Comparison of ENCODE assay signal across 35 cellular contexts in the genomic region with DNA sequence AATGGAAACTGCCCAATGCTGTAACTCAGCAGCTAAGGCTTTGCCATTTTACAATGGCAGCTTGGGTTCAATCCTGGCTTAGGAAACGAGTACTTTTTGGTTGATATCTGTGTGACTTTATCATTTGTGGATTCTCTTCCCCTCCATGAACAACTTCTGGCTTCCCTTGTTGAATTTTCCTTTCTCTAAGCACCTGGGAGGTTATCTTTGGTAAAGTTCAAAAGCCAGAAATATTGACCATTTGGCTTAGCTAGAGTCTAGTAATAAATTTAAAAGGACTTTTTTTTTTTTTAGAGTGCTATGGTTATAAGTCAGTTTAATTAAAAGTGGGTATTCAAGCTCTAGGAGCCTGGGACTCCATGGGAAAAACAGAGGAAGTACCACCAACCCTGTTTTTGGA.
"Had no signal": no experiment of that assay in that cellular context is flagged by ENCODE, and none has a peak within 500 bp of the region (broad histone marks: within the 10 kb centered on the region; RNA-seq: fewer than 3 reads in every experiment).

No MANE protein-coding gene starts in this region.

- H3K27me3 ChIP-seq: MG63 had no signal

- H3K9me3 ChIP-seq: MG63 had no signal

- DNase-seq: Karpas-422, Kasumi-1, MG63, MM.1S, MV-4-11, NCI-H1048, NCI-H1092, NCI-H1092 treated with DMSO at 0.1 percent for 48 hours, NCI-H1105, NCI-H1105 treated with DMSO at 0.1 percent for 48 hours, NCI-H1417, NCI-H1417 treated with DMSO at 0.1 percent for 48 hours, NCI-H1436, NCI-H1436 treated with DMSO at 0.1 percent for 48 hours, NCI-H146, NCI-H1694, NCI-H1694 treated with DMSO at 0.1 percent for 48 hours, NCI-H187, NCI-H187 treated with DMSO at 0.1 percent for 48 hours, NCI-H1930, NCI-H2029, NCI-H2029 treated with DMSO at 0.1 percent for 48 hours, NCI-H2081, NCI-H2081 treated with DMSO at 0.1 percent for 48 hours, NCI-H2107, NCI-H2171, NCI-H2171 treated with DMSO at 0.1 percent for 48 hours, NCI-H2227 treated with DMSO at 0.1 percent for 48 hours, NCI-H226, NCI-H345, NCI-H446, NCI-H446 treated with DMSO at 0.1 percent for 48 hours, NCI-H510A, NCI-H510A treated with DMSO at 0.1 percent for 48 hours, NCI-H524 had no signal

- H3K36me3 ChIP-seq: MG63 had no signal

- H3K4me3 ChIP-seq: MG63 had no signal
